Comparison of ENCODE assay signal across 25 cellular contexts in the genomic region with DNA sequence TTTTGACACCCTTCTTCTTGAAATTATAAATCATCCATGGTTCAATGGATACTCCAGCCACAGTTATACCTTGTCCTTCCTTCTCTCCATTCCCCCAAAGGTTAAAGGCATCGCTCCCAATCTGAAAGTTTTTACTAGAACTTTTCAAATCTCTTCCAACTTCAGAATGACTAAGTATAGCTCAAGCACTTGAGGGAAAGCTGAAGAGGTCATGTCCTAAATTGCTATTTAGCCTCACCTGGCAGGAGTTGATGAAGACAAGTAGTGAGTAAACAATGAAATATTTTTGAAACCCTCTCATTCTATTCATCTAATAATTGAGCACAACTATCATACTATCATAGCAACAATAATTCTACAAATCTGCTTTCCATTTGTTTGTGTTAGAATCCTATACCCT.
"Had no signal": no experiment of that assay in that cellular context is flagged by ENCODE, and none has a peak within 500 bp of the region (broad histone marks: within the 10 kb centered on the region; RNA-seq: fewer than 3 reads in every experiment).

No MANE protein-coding gene starts in this region.

- DNase-seq: dermis blood vessel endothelial cell; dorsolateral prefrontal cortex; effector CD4-positive, alpha-beta T cell; effector memory CD4-positive, alpha-beta T cell; foreskin keratinocyte; heart left ventricle; hypothalamus; immature natural killer cell; islet precursor cell; kidney; kidney glomerular epithelial cell; left colon; left ventricle myocardium superior; lower lobe of right lung; mammary epithelial cell; mesendoderm; midbrain; naive thymus-derived CD4-positive, alpha-beta T cell had no signal

- H3K4me1 ChIP-seq: esophagus muscularis mucosa, foreskin keratinocyte, gastroesophageal sphincter, heart left ventricle, lower lobe of right lung had no signal

- H3K27ac ChIP-seq: coronary artery, dorsolateral prefrontal cortex, esophagus muscularis mucosa, foreskin keratinocyte, gastroesophageal sphincter, heart left ventricle, hepatocyte, lower lobe of right lung had no signal

- H3K4me3 ChIP-seq: coronary artery, dorsolateral prefrontal cortex, esophagus muscularis mucosa, gastroesophageal sphincter, heart left ventricle, hepatocyte, lower lobe of right lung had no signal

- FAIRE-seq: colon, frontal cortex, kidney had no signal

- H3K9me3 ChIP-seq: esophagus muscularis mucosa, gastroesophageal sphincter, heart left ventricle, lower lobe of right lung had no signal

- H3K36me3 ChIP-seq: esophagus muscularis mucosa, gastroesophageal sphincter, heart left ventricle, lower lobe of right lung had no signal

- H3K27me3 ChIP-seq: dorsolateral prefrontal cortex, esophagus muscularis mucosa, foreskin keratinocyte, gastroesophageal sphincter, heart left ventricle, hepatocyte had no signal

- ATAC-seq: foreskin keratinocyte; gastroesophageal sphincter; heart left ventricle; left colon; left lobe of liver; left ventricle myocardium superior; naive thymus-derived CD4-positive, alpha-beta T cell had no signal
